Comparison of ENCODE assay signal across 13 cellular contexts in the genomic region with DNA sequence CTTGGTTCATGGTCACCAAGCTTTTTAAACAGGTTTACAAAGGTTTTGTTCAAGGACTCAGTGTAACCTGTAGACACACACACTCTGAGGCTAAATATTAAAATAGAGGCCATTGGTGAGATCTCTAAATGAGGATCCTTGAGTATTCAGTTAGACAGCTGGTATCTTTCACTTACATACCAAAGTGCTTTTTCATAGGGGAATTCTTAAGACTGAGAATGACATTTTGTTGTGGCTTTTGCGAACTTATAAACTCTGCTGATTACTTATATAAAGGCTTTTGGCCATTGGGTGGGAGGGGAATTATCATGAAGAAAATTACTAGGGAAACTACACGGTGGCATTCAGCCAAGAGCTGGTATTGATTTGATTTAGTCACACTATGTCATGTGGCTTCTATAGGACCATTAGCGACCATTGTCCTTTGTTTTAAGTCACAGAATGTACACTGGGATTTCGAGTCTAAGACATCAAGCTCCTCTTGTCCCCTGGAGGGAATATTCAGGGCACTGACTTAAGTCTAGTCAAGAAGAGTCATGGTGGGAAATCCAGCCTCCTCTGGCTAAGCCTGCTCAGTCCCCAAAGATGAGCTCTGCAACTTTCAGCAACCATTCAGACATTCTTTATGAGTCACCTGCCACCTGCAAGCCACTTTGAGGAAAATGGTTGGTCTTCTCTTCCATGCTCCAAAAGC. TPM values are rescaled to one million over a fixed set of nuclear protein-coding genes. Genes with fewer than 3 reads are reported as not detected.
A peak's percentile ranks its signal among the peaks of the same experiment; 100 is the strongest.
DNase-seq lines count a peak whose midpoint lies in the region; ATAC-seq, FAIRE-seq and TF ChIP-seq lines count a peak whose summit lies in the region.
"Not testable (repeated sequence)": the region's sequence is repeated elsewhere in the genome, so short reads cannot be mapped to it uniquely, and the experiment has no call there.
"Had no signal": no experiment of that assay in that cellular context is flagged by ENCODE, and none has a peak within 500 bp of the region (broad histone marks: within the 10 kb centered on the region; RNA-seq: fewer than 3 reads in every experiment).

No MANE protein-coding gene starts in this region.

- not testable (repeated sequence) for H3K9me3 Mint-ChIP-seq in activated T-helper 17 cell treated with anti-CD3 and anti-CD28 coated beads, Interleukin-2, amount 50 U/mL, for 72 hours; stimulated activated naive CD8-positive, alpha-beta T cell treated with anti-CD3 and anti-CD28 coated beads, Interleukin-15, amount 100 ng/mL, for 72 hours

- H3K14ac ChIP-seq in IMR-90 (replicated peaks; ENCODE audit: low read depth, low read length) = not testable (repeated sequence)

- not testable (repeated sequence) for TF ChIP-seq CTCF in IMR-90 (conservative IDR thresholded peaks at IDR 0.05; ENCODE audit: low read depth, low read length); foreskin keratinocyte (conservative IDR thresholded peaks at IDR 0.05)

- intact Hi-C loops in IMR-90 (cut with micrococcal nuclease) = not testable (repeated sequence)

- not testable (repeated sequence) for H3K4me3 Mint-ChIP-seq in activated T-helper 17 cell treated with anti-CD3 and anti-CD28 coated beads, Interleukin-2, amount 50 U/mL, for 72 hours; stimulated activated naive CD8-positive, alpha-beta T cell treated with anti-CD3 and anti-CD28 coated beads, Interleukin-15, amount 100 ng/mL, for 72 hours

- H2BK15ac ChIP-seq in IMR-90 (ENCODE audit: low read depth, low read length) = not testable (repeated sequence)

- H3K4ac ChIP-seq in IMR-90 (ENCODE audit: low read depth, low read length) = not testable (repeated sequence)

- not testable (repeated sequence) for H2AK9ac ChIP-seq in IMR-90 (replicated peaks; ENCODE audit: low read depth, low read length, poor library complexity)

- H3K9me1 ChIP-seq in IMR-90 (ENCODE audit: insufficient read depth, low read length) = not testable (repeated sequence)

- H3K36me3 ChIP-seq in IMR-90 (ENCODE audit: control insufficient read depth, insufficient read depth, low read length) = not testable (repeated sequence)

- H2AK5ac ChIP-seq in IMR-90 (ENCODE audit: low read depth, low read length) = not testable (repeated sequence)

- H2BK120ac ChIP-seq in IMR-90 (ENCODE audit: low read depth, low read length) = not testable (repeated sequence)

- H3K9ac ChIP-seq in IMR-90 (ENCODE audit: low read depth, low read length) = not testable (repeated sequence)

- H4K5ac ChIP-seq in IMR-90 (ENCODE audit: low read depth, low read length) = not testable (repeated sequence)

- not testable (repeated sequence) for H2BK5ac ChIP-seq in IMR-90 (ENCODE audit: low read depth, low read length, poor library complexity, severe bottlenecking)

- H3K18ac ChIP-seq in IMR-90 (ENCODE audit: low read depth, low read length) = not testable (repeated sequence)

- not testable (repeated sequence) for H2AFZ ChIP-seq in IMR-90 (replicated peaks; ENCODE audit: low read length, poor library complexity)

- H3K27ac ChIP-seq in IMR-90 (ENCODE audit: insufficient read depth, low read length); foreskin keratinocyte: not testable (repeated sequence)

- not testable (repeated sequence) for H2BK20ac ChIP-seq in IMR-90 (ENCODE audit: low read depth, low read length)

- H4K91ac ChIP-seq in IMR-90 (ENCODE audit: insufficient read depth, low read depth, low read length) = not testable (repeated sequence)

- H3K4me2 ChIP-seq in IMR-90 (ENCODE audit: low read depth, low read length) = not testable (repeated sequence)

- H3K36me3 Mint-ChIP-seq in activated T-helper 17 cell treated with anti-CD3 and anti-CD28 coated beads, Interleukin-2, amount 50 U/mL, for 72 hours (ENCODE audit: low read depth) = not testable (repeated sequence)

- not testable (repeated sequence) for H4K20me1 ChIP-seq in IMR-90 (ENCODE audit: insufficient read depth, low read length)

- FAIRE-seq in GM12892 (lab: Jason Lieb, UNC) = peak; percentile 58
- FAIRE-seq in GM19239 (lab: Jason Lieb, UNC) = peak; percentile 88

- in situ Hi-C loops in IMR-90 (cut with MboI; ENCODE audit: low sequenced_read_pairs) = not testable (repeated sequence)

- H3K4me1 Mint-ChIP-seq in activated T-helper 17 cell treated with anti-CD3 and anti-CD28 coated beads, Interleukin-2, amount 50 U/mL, for 72 hours; stimulated activated naive CD8-positive, alpha-beta T cell treated with anti-CD3 and anti-CD28 coated beads, Interleukin-15, amount 100 ng/mL, for 72 hours: not testable (repeated sequence)

- dilution Hi-C loops in IMR-90 (cut with HindIII; ENCODE audit: low sequenced_read_pairs, unreplicated experiment) = not testable (repeated sequence)

- not testable (repeated sequence) for H3K23ac ChIP-seq in IMR-90 (ENCODE audit: low read depth, low read length)

- WGBS in IMR-90 (ENCODE audit: extremely low coverage in 2 of 2, insufficient read length in 1 of 2), 2 experiments = no CpG with 5 or more reads among the region's 4 CpGs

- H3K9me3 ChIP-seq in IMR-90 (ENCODE audit: control insufficient read depth, insufficient read depth, low read length) = not testable (repeated sequence)

- POLR2A ChIA-PET in IMR-90 (lab: Charles Lee; ENCODE audit: unreplicated experiment) = not testable (repeated sequence)

- BruUV-seq in IMR-90 (replicated peaks; lab: Mats Ljungman, UMichigan) = not testable (repeated sequence)

- not testable (repeated sequence) for H3K4me3 ChIP-seq in IMR-90 (ENCODE audit: insufficient read depth, low read depth, low read length)

- H3K4me1 ChIP-seq in IMR-90 (ENCODE audit: control insufficient read depth, insufficient read depth, low read length); foreskin keratinocyte: not testable (repeated sequence)

- ATAC-seq in HG02588 (IDR thresholded peaks at IDR 0.05; ENCODE audit: unreplicated experiment) = peak; percentile 53
- peak; percentile 61 for ATAC-seq in HG02884 (IDR thresholded peaks at IDR 0.05; ENCODE audit: unreplicated experiment)
- peak; percentile 66 for ATAC-seq in IMR-90 (ENCODE audit: low read depth)
- ATAC-seq in activated T-helper 17 cell treated with anti-CD3 and anti-CD28 coated beads, Interleukin-2, amount 50 U/mL, for 72 hours (replicated peaks) = peak; percentile 63
- ATAC-seq in foreskin keratinocyte = peak; percentile 24
- peak; percentile 78 for ATAC-seq in stimulated activated naive CD8-positive, alpha-beta T cell treated with anti-CD3 and anti-CD28 coated beads, Interleukin-15, amount 100 ng/mL, for 72 hours

- TF ChIP-seq RAD21 in IMR-90 (IDR thresholded peaks at IDR 0.05; ENCODE audit: low read length) = not testable (repeated sequence)

- not testable (repeated sequence) for H3K27me3 ChIP-seq in IMR-90 (ENCODE audit: control insufficient read depth, insufficient read depth, low read length); foreskin keratinocyte

- H3K56ac ChIP-seq in IMR-90 (ENCODE audit: extremely low read depth, insufficient read depth, low read length) = not testable (repeated sequence)

- not testable (repeated sequence) for DNase-seq in GM12892 (ENCODE audit: insufficient read length); GM19239 (ENCODE audit: insufficient read length, low spot score); IMR-90; foreskin keratinocyte; stimulated activated naive CD8-positive, alpha-beta T cell treated with anti-CD3 and anti-CD28 coated beads, Interleukin-15, amount 100 ng/mL, for 72 hours

- not testable (repeated sequence) for H3K27me3 Mint-ChIP-seq in activated T-helper 17 cell treated with anti-CD3 and anti-CD28 coated beads, Interleukin-2, amount 50 U/mL, for 72 hours; stimulated activated naive CD8-positive, alpha-beta T cell treated with anti-CD3 and anti-CD28 coated beads, Interleukin-15, amount 100 ng/mL, for 72 hours

- not testable (repeated sequence) for H4K8ac ChIP-seq in IMR-90 (ENCODE audit: low read depth in 2 of 2, low read length in 2 of 2)

- not testable (repeated sequence) for H3K27ac Mint-ChIP-seq in activated T-helper 17 cell treated with anti-CD3 and anti-CD28 coated beads, Interleukin-2, amount 50 U/mL, for 72 hours; stimulated activated naive CD8-positive, alpha-beta T cell treated with anti-CD3 and anti-CD28 coated beads, Interleukin-15, amount 100 ng/mL, for 72 hours

- TF ChIP-seq POLR2A in GM12892 (IDR thresholded peaks at IDR 0.05; ENCODE audit: low read depth, low read length); IMR-90 (IDR thresholded peaks at IDR 0.05; ENCODE audit: low read depth, low read length): not testable (repeated sequence)

- not testable (repeated sequence) for H3K79me1 ChIP-seq in IMR-90 (ENCODE audit: low read depth in 1 of 2, low read length in 2 of 2)

- CTCF ChIA-PET in IMR-90 (lab: Yijun Ruan, JAX) = not testable (repeated sequence)

RNA-seq across cellular contexts. Expression of a gene that starts 1.7 kb away (rescaled TPM):
- 0.34 TPM for polyA plus RNA-seq in GM12892 (2012; ENCODE audit: missing spikeins)
- total RNA-seq in IMR-90 (2012; rRNA removed) = not detected in 2 replicates
- not detected in 2 replicates for polyA plus RNA-seq in IMR-90 (2012; rRNA removed)
- not detected in 2 replicates for polyA plus RNA-seq in IMR-90 (2012; cell fraction: cytosol; rRNA removed)
- not detected in 2 replicates for polyA plus RNA-seq in IMR-90 (2012; cell fraction: nucleus; rRNA removed; ENCODE audit: low replicate concordance)
- total RNA-seq in activated T-helper 17 cell treated with anti-CD3 and anti-CD28 coated beads, Interleukin-2, amount 50 U/mL, for 72 hours = not detected
- total RNA-seq in foreskin keratinocyte = not detected in 2 replicates
- not detected in 2 replicates for polyA plus RNA-seq in foreskin keratinocyte
- total RNA-seq: Caco-2; CD4-positive, alpha-beta memory T cell; NCI-H460; Right ventricle myocardium inferior; SJSA1 had no signal
- polyA plus RNA-seq: CD4-positive, alpha-beta memory T cell had no signal

RNA-seq across cellular contexts. Expression of a gene that starts 10.6 kb away (rescaled TPM):
- 21.4 TPM for polyA plus RNA-seq in GM12892 (2012; ENCODE audit: missing spikeins)
- total RNA-seq in IMR-90 (2012; rRNA removed) (15.3 and 16.8 TPM in 2 replicates), foreskin keratinocyte (10.5 and 11.4 TPM in 2 replicates)
- polyA plus RNA-seq in IMR-90 (2012; rRNA removed) (15.2 and 15.5 TPM in 2 replicates), foreskin keratinocyte (11.5 and 12.6 TPM in 2 replicates)
- polyA plus RNA-seq in IMR-90 (2012; cell fraction: cytosol; rRNA removed) = 11.2 and 13.9 TPM in 2 replicates
- polyA plus RNA-seq in IMR-90 (2012; cell fraction: nucleus; rRNA removed; ENCODE audit: low replicate concordance) = 22.0 and 84.5 TPM in 2 replicates
- total RNA-seq in activated T-helper 17 cell treated with anti-CD3 and anti-CD28 coated beads, Interleukin-2, amount 50 U/mL, for 72 hours = 10 to 100 TPM; 42.7 to 53.2 TPM

RNA-seq across cellular contexts. Expression of a gene that starts 35.9 kb away (rescaled TPM):
- not detected for polyA plus RNA-seq in GM12892 (2012; ENCODE audit: missing spikeins)
- total RNA-seq in IMR-90 (2012; rRNA removed) (not detected in 2 replicates), foreskin keratinocyte (not detected in 2 replicates)
- polyA plus RNA-seq in IMR-90 (2012; rRNA removed) (not detected in 2 replicates), foreskin keratinocyte (not detected in 2 replicates)
- not detected in 2 replicates for polyA plus RNA-seq in IMR-90 (2012; cell fraction: cytosol; rRNA removed)
- not detected in 2 replicates for polyA plus RNA-seq in IMR-90 (2012; cell fraction: nucleus; rRNA removed; ENCODE audit: low replicate concordance)
- not detected for total RNA-seq in activated T-helper 17 cell treated with anti-CD3 and anti-CD28 coated beads, Interleukin-2, amount 50 U/mL, for 72 hours
- total RNA-seq: Caco-2; CD4-positive, alpha-beta memory T cell; Right ventricle myocardium inferior; SJSA1 had no signal
- polyA plus RNA-seq: CD4-positive, alpha-beta memory T cell had no signal

RNA-seq across cellular contexts. Expression of a gene that starts 43.7 kb away (rescaled TPM):
- not detected for polyA plus RNA-seq in GM12892 (2012; ENCODE audit: missing spikeins)
- total RNA-seq in IMR-90 (2012; rRNA removed) (not detected in 2 replicates), foreskin keratinocyte (0.32 TPM in 1 of 2 replicates, not detected in the other)
- polyA plus RNA-seq in IMR-90 (2012; rRNA removed) (0.34 and 0.36 TPM in 2 replicates), foreskin keratinocyte (0.12 and 0.54 TPM in 2 replicates)
- polyA plus RNA-seq in IMR-90 (2012; cell fraction: cytosol; rRNA removed) = 0.25 and 0.49 TPM in 2 replicates
- 0.26 and 2.2 TPM in 2 replicates for polyA plus RNA-seq in IMR-90 (2012; cell fraction: nucleus; rRNA removed; ENCODE audit: low replicate concordance)
- not detected for total RNA-seq in activated T-helper 17 cell treated with anti-CD3 and anti-CD28 coated beads, Interleukin-2, amount 50 U/mL, for 72 hours
- total RNA-seq: NCI-H460, Right ventricle myocardium inferior, SJSA1 had no signal

RNA-seq across cellular contexts. Expression of a gene that starts 46.3 kb away (rescaled TPM):
- polyA plus RNA-seq in GM12892 (2012; ENCODE audit: missing spikeins) = 52.7 TPM
- total RNA-seq in IMR-90 (2012; rRNA removed) (22.8 and 26.3 TPM in 2 replicates), foreskin keratinocyte (44.3 and 50.9 TPM in 2 replicates)
- polyA plus RNA-seq in IMR-90 (2012; rRNA removed) (56.9 and 62.7 TPM in 2 replicates), foreskin keratinocyte (18.5 and 19.1 TPM in 2 replicates)
- 46.3 and 52.4 TPM in 2 replicates for polyA plus RNA-seq in IMR-90 (2012; cell fraction: cytosol; rRNA removed)
- polyA plus RNA-seq in IMR-90 (2012; cell fraction: nucleus; rRNA removed; ENCODE audit: low replicate concordance) = 64.6 and 81.5 TPM in 2 replicates
- total RNA-seq in activated T-helper 17 cell treated with anti-CD3 and anti-CD28 coated beads, Interleukin-2, amount 50 U/mL, for 72 hours = 100 to 1,000 TPM in 1 of 2 donors, 10 to 100 TPM in 1; 91.4 to 127 TPM

Comparison
In these comparisons a context has a peak if more than half of its experiments do, and no peak if none do; other contexts are left out.
1. ATAC-seq: peak in every context shown above with its lines; median percentile 78 in stimulated activated naive CD8-positive, alpha-beta T cell treated with anti-CD3 and anti-CD28 coated beads, Interleukin-15, amount 100 ng/mL, for 72 hours; 66 in IMR-90; 63 in activated T-helper 17 cell treated with anti-CD3 and anti-CD28 coated beads, Interleukin-2, amount 50 U/mL, for 72 hours; 61 in HG02884; 53 in HG02588; 24 in foreskin keratinocyte.